In the genomic region with DNA sequence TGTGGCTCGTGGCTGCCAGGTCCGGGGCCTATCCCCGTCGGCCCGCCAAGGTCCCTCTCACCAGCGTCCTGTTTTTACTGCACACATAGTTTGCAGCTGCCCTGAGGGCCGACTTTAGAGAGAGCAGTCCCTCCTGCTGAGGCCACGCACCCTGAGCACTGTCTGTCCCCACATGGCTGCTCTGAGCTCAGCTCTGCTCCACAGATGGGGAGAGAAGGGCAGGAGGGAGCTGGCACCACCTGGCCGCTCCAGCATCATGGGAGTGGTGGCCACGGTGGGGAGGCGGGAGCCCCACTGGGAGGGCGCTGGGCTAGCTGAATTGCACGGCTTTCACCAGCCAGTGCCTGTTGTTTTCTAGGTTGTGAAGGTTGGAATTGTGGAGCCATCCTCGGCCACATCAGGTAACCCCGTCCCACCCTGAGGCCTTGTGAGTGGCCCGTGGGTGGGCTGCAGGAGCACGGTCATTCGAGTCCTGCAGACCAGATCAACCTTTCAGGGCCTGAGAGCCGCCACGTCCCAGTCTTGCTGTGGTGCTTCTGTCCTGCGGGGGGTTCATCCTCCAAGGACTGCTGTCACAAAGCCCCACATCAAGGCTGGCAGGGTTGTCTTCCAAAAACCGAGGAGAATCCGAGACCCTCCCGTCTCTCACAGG, we compare ENCODE assay signal across 22 cellular contexts. TPM values are rescaled to one million over a fixed set of nuclear protein-coding genes. Genes with fewer than 3 reads are reported as not detected.
DNase-seq lines count a peak whose midpoint lies in the region; ATAC-seq, FAIRE-seq and TF ChIP-seq lines count a peak whose summit lies in the region.
"Had no signal": no experiment of that assay in that cellular context is flagged by ENCODE, and none has a peak within 500 bp of the region (broad histone marks: within the 10 kb centered on the region; RNA-seq: fewer than 3 reads in every experiment).

No MANE protein-coding gene starts in this region.

- H3K9me3 ChIP-seq in HepG2 (ENCODE audit: low read length), result no peaks in the 10 kb centered on the region
- no peaks in the 10 kb centered on the region for H3K9me3 ChIP-seq in right lobe of liver
- H3K9me3 ChIP-seq in H1 (ENCODE audit: insufficient read depth in 2 of 2, low read depth in 1 of 2, low read length in 1 of 2), result no peaks in the 10 kb centered on the region
- H3K9me3 ChIP-seq in upper lobe of left lung, result no peaks in the 10 kb centered on the region
- H3K9me3 ChIP-seq: BE2C, MG63, Peyer's patch had no signal

- no peaks in the 10 kb centered on the region for H3K4me1 ChIP-seq in HepG2 (ENCODE audit: insufficient read depth, low read length)
- no peaks in the 10 kb centered on the region for H3K4me1 ChIP-seq in right lobe of liver
- no peaks in the 10 kb centered on the region; a peak in 1 of 7 replicates for H3K4me1 ChIP-seq in H1 (replicated peaks in 1 of 4; ENCODE audit: control insufficient read depth in 3 of 4, insufficient read depth in 4 of 4, low read length in 3 of 4)
- peaks cover 0 to 20% (median 10%) of the 10 kb centered on the region in 4 donors for H3K4me1 ChIP-seq in upper lobe of left lung
- H3K4me1 ChIP-seq: BE2C had no signal

- H3K79me2 ChIP-seq in HepG2 (ENCODE audit: insufficient read depth, low read length), result no peaks in the 10 kb centered on the region
- no peaks in the 10 kb centered on the region for H3K79me2 ChIP-seq in H1 (ENCODE audit: control insufficient read depth in 1 of 2, insufficient read depth in 2 of 2, low read length in 2 of 2)

- no peak overlapping the region for H4K91ac ChIP-seq in H1 (replicated peaks; ENCODE audit: insufficient read length, low read length)

- no peak overlapping the region for H3K18ac ChIP-seq in H1 (ENCODE audit: extremely low read depth, low read length)

- no TSS peak for BruUV-seq in HepG2 (replicated peaks; lab: Mats Ljungman, UMichigan)

- TF ChIP-seq EP300 in HepG2 (IDR thresholded peaks at IDR 0.05; ENCODE audit: low read depth in 2 of 2, low read length in 2 of 2) (no peak), HepG2 (CRISPR knock-in tag; IDR thresholded peaks at IDR 0.05; ENCODE audit: borderline replicate concordance) (no peak), H1 (IDR thresholded peaks at IDR 0.05; ENCODE audit: borderline replicate concordance in 1 of 2, low read depth in 2 of 2, low read length in 2 of 2) (no peak), upper lobe of left lung (IDR thresholded peaks at IDR 0.05) (no peak)

- H3K27me3 ChIP-seq in HepG2 (ENCODE audit: control insufficient read depth in 1 of 2, insufficient read depth in 2 of 2, low read length in 2 of 2), result no peaks in the 10 kb centered on the region
- no peaks in the 10 kb centered on the region for H3K27me3 ChIP-seq in right lobe of liver
- peaks cover 0 to under 1% (median 0%) of the 10 kb centered on the region in 4 experiments; a peak in 1 of 7 replicates for H3K27me3 ChIP-seq in H1 (replicated peaks in 1 of 4; ENCODE audit: control insufficient read depth in 3 of 4, extremely low read depth in 1 of 4, insufficient read depth in 3 of 4, low read length in 3 of 4)
- H3K27me3 ChIP-seq in upper lobe of left lung, result no peaks in the 10 kb centered on the region
- H3K27me3 ChIP-seq: BE2C, MG63, Peyer's patch had no signal

- WGBS in HepG2 (ENCODE audit: low lambda C conversion rate), result 90% methylated on average over 5 of the region's 24 CpGs
- WGBS in right lobe of liver (ENCODE audit: insufficient coverage, low coverage, low lambda C conversion rate, missing lambda C conversion rate), result no CpG with 5 or more reads among the region's 24 CpGs
- 94% methylated on average over 16 of the region's 24 CpGs; no CpG with 5 or more reads in 1 of the 2 experiments for WGBS in H1 (ENCODE audit: extremely low coverage in 1 of 2, insufficient coverage in 1 of 2, insufficient read length in 1 of 2, insufficient replicate concordance in 2 of 2, low coverage in 1 of 2, low lambda C conversion rate in 2 of 2, missing lambda C conversion rate in 1 of 2), 2 experiments
- WGBS in upper lobe of left lung, 2 donors, result 81 to 91% methylated on average over 9 to 24 of the region's 24 CpGs

- no peak overlapping the region for H2BK15ac ChIP-seq in H1 (ENCODE audit: low read length)

- no peak overlapping the region for H4K5ac ChIP-seq in H1 (ENCODE audit: insufficient read length, low read depth, low read length)

- TF ChIP-seq POLR2A in HepG2 (IDR thresholded peaks at IDR 0.05; ENCODE audit: insufficient read depth in 1 of 2, low read depth in 2 of 2, low read length in 2 of 2) (no peak), right lobe of liver (IDR thresholded peaks at IDR 0.05) (no peak), H1 (IDR thresholded peaks at IDR 0.05; ENCODE audit: control extremely low read depth in 1 of 2, low read depth in 2 of 2, low read length in 2 of 2) (no peak), upper lobe of left lung (IDR thresholded peaks at IDR 0.05) (no peak)

- DNase-seq in HepG2 (ENCODE audit: low spot score) (no peak), right lobe of liver (no peak), NCI-H69 (lab: John Stamatoyannopoulos, UW) (peak; percentile 19), H1 (ENCODE audit: low read depth in 1 of 2, low spot score in 2 of 2) (no peak), upper lobe of left lung (peak; percentile 17 to 67), germinal center (ENCODE audit: low spot score) (no peak)
- no peak for DNase-seq in activated T-helper 2 cell treated with anti-CD3 and anti-CD28 coated beads, Interferon-gamma antibody, Interleukin-2, Interleukin-4, amounts not matched to agents 10 μg/mL and 5 μg/mL and 100 μg/mL, durations not matched to agents 14 hours and 24 hours and 36 hours (ENCODE audit: low spot score)
- DNase-seq in stimulated activated naive B cell treated with anti-CD40 and anti-IgM and Interleukin-4, amounts not matched to agents 10 μg/mL and 1 μg/mL and 100 μg/mL, for 72 hours, result no peak
- DNase-seq: BE2C, DMS153, EL, HFFc6, KG1, MG63, NCI-H1105, NCI-H1930, NCI-H2171, NCI-H510A, SHP77 treated with DMSO at 0.1 percent for 48 hours had no signal

- H2BK120ac ChIP-seq in H1 (replicated peaks; ENCODE audit: low read depth, low read length), result no peak overlapping the region

- 0 out of 2 replicates have a peak overlapping the region, but pooled peaks have one; percentile 14 for H4K8ac ChIP-seq in H1 (ENCODE audit: extremely low read depth, insufficient read depth, low read length)

- H3K4me3 ChIP-seq in HepG2 (replicated peaks in 1 of 3; ENCODE audit: insufficient read depth in 1 of 3, low read depth in 2 of 3, low read length in 3 of 3), result no peak overlapping the region
- no peak overlapping the region for H3K4me3 ChIP-seq in right lobe of liver
- H3K4me3 ChIP-seq in H1 (ENCODE audit: extremely low read depth in 1 of 4, insufficient read depth in 2 of 4, low read depth in 3 of 4, low read length in 4 of 4), result no peak overlapping the region
- no peak overlapping the region for H3K4me3 ChIP-seq in upper lobe of left lung
- H3K4me3 ChIP-seq: GM12878, MG63, Peyer's patch had no signal

- H3K4me2 ChIP-seq in HepG2 (ENCODE audit: low read depth, low read length), result no peak overlapping the region
- no peak overlapping the region for H3K4me2 ChIP-seq in H1 (ENCODE audit: insufficient read depth in 1 of 2, low read depth in 2 of 2, low read length in 2 of 2)

- intact Hi-C loops in HepG2 (cut with micrococcal nuclease; ENCODE audit: unreplicated experiment), result no loop called here
- intact Hi-C loops in right lobe of liver (cut with DNase I), result no loop called here
- intact Hi-C loops in activated T-helper 2 cell treated with anti-CD3 and anti-CD28 coated beads, Interferon-gamma antibody, Interleukin-2, Interleukin-4, amounts not matched to agents 10 μg/mL and 5 μg/mL and 100 μg/mL, durations not matched to agents 14 hours and 24 hours and 36 hours (cut with micrococcal nuclease), result no loop called here

- no peak overlapping the region for H3K27ac Mint-ChIP-seq in activated T-helper 2 cell treated with anti-CD3 and anti-CD28 coated beads, Interferon-gamma antibody, Interleukin-2, Interleukin-4, amounts not matched to agents 10 μg/mL and 5 μg/mL and 100 μg/mL, durations not matched to agents 14 hours and 24 hours and 36 hours
- no peak overlapping the region for H3K27ac Mint-ChIP-seq in stimulated activated naive B cell treated with anti-CD40 and anti-IgM and Interleukin-4, amounts not matched to agents 10 μg/mL and 1 μg/mL and 100 μg/mL, for 72 hours
- H3K27ac Mint-ChIP-seq: HFFc6 had no signal

- no peaks in the 10 kb centered on the region for H3K36me3 Mint-ChIP-seq in activated T-helper 2 cell treated with anti-CD3 and anti-CD28 coated beads, Interferon-gamma antibody, Interleukin-2, Interleukin-4, amounts not matched to agents 10 μg/mL and 5 μg/mL and 100 μg/mL, durations not matched to agents 14 hours and 24 hours and 36 hours (ENCODE audit: low read depth)
- peaks cover 5 to 17% of the 10 kb centered on the region in 2 donors for H3K36me3 Mint-ChIP-seq in stimulated activated naive B cell treated with anti-CD40 and anti-IgM and Interleukin-4, amounts not matched to agents 10 μg/mL and 1 μg/mL and 100 μg/mL, for 72 hours

- in situ Hi-C loops in HepG2 (cut with HindIII; ENCODE audit: extremely low pct_ligation_motif_present, low pct_unique_long_range_greater_than_20kb), result no loop called here

- H3K27me3 Mint-ChIP-seq in activated T-helper 2 cell treated with anti-CD3 and anti-CD28 coated beads, Interferon-gamma antibody, Interleukin-2, Interleukin-4, amounts not matched to agents 10 μg/mL and 5 μg/mL and 100 μg/mL, durations not matched to agents 14 hours and 24 hours and 36 hours (ENCODE audit: low read depth), result no peaks in the 10 kb centered on the region
- no peaks in the 10 kb centered on the region for H3K27me3 Mint-ChIP-seq in stimulated activated naive B cell treated with anti-CD40 and anti-IgM and Interleukin-4, amounts not matched to agents 10 μg/mL and 1 μg/mL and 100 μg/mL, for 72 hours

- CTCF ChIA-PET in HepG2 (lab: Yijun Ruan, JAX; ENCODE audit: low intra/inter-chr PET ratio, low total read pairs), result no interaction called here
- CTCF ChIA-PET in H1 (lab: Charles Lee; ENCODE audit: partially characterized antibody), result interaction anchor here (1.0 to 2.0 kb wide), 4 partner anchors 21 to 99 kb away, joined by 3 to 9 read pairs (median 5); no protein-coding TSS in a partner anchor

- H3K4me1 Mint-ChIP-seq in activated T-helper 2 cell treated with anti-CD3 and anti-CD28 coated beads, Interferon-gamma antibody, Interleukin-2, Interleukin-4, amounts not matched to agents 10 μg/mL and 5 μg/mL and 100 μg/mL, durations not matched to agents 14 hours and 24 hours and 36 hours (ENCODE audit: low read depth), result peaks cover 3% of the 10 kb centered on the region
- H3K4me1 Mint-ChIP-seq in stimulated activated naive B cell treated with anti-CD40 and anti-IgM and Interleukin-4, amounts not matched to agents 10 μg/mL and 1 μg/mL and 100 μg/mL, for 72 hours, result peaks cover 8 to 10% of the 10 kb centered on the region in 2 donors

- no peaks in the 10 kb centered on the region for H3K9me3 Mint-ChIP-seq in activated T-helper 2 cell treated with anti-CD3 and anti-CD28 coated beads, Interferon-gamma antibody, Interleukin-2, Interleukin-4, amounts not matched to agents 10 μg/mL and 5 μg/mL and 100 μg/mL, durations not matched to agents 14 hours and 24 hours and 36 hours
- no peaks in the 10 kb centered on the region for H3K9me3 Mint-ChIP-seq in stimulated activated naive B cell treated with anti-CD40 and anti-IgM and Interleukin-4, amounts not matched to agents 10 μg/mL and 1 μg/mL and 100 μg/mL, for 72 hours
- H3K9me3 Mint-ChIP-seq: HFFc6 had no signal

- H3K14ac ChIP-seq in H1 (ENCODE audit: insufficient read length), result no peak overlapping the region

- H4K20me1 ChIP-seq in HepG2 (ENCODE audit: insufficient read depth, low read length), result no peaks in the 10 kb centered on the region
- H4K20me1 ChIP-seq in H1 (replicated peaks in 1 of 2; ENCODE audit: control insufficient read depth in 1 of 2, insufficient read depth in 2 of 2, low read length in 2 of 2), result peaks cover 0 to 8% of the 10 kb centered on the region in 2 experiments

- H2AK5ac ChIP-seq in H1 (ENCODE audit: low read depth, low read length), result peak overlapping the region; percentile 24; the same call in 1 of the 2 replicates

- TF ChIP-seq RAD21 in HepG2 (CRISPR knock-in tag; IDR thresholded peaks at IDR 0.05) (no peak), H1 (IDR thresholded peaks at IDR 0.05 in 1 of 2, conservative IDR thresholded peaks at IDR 0.05 in 1 of 2; ENCODE audit: low read depth in 2 of 2, low read length in 2 of 2) (no peak)

- no peak for FAIRE-seq in HepG2 (lab: Jason Lieb, UNC)
- no peak for FAIRE-seq in H1 (lab: Jason Lieb, UNC)
- FAIRE-seq: GM12878, GM18507 had no signal

- no peak overlapping the region for H2BK5ac ChIP-seq in H1 (ENCODE audit: low read depth, low read length)

- H3K27ac ChIP-seq in HepG2 (ENCODE audit: extremely low read length, insufficient read depth, low read length), result no peak overlapping the region
- no peak overlapping the region for H3K27ac ChIP-seq in right lobe of liver
- H3K27ac ChIP-seq in H1 (ENCODE audit: low read depth, low read length), result no peak overlapping the region
- no peak overlapping the region for H3K27ac ChIP-seq in upper lobe of left lung

- H3K36me3 ChIP-seq in HepG2 (replicated peaks in 1 of 2; ENCODE audit: control insufficient read depth in 1 of 2, insufficient read depth in 2 of 2, low read length in 2 of 2) (no peaks in the 10 kb centered on the region), right lobe of liver (no peaks in the 10 kb centered on the region), H1 (ENCODE audit: control insufficient read depth in 2 of 4, insufficient read depth in 4 of 4, low read length in 3 of 4) (peaks cover 0 to 3% (median 1%) of the 10 kb centered on the region in 4 experiments; a peak in 2 of 8 replicates), upper lobe of left lung (peaks cover 0 to 33% (median 18%) of the 10 kb centered on the region in 4 donors)
- H3K36me3 ChIP-seq: BE2C, MG63 had no signal

- no peak for TF ChIP-seq CTCF in HepG2 (CRISPR knock-in tag; IDR thresholded peaks at IDR 0.05)
- TF ChIP-seq CTCF in right lobe of liver (IDR thresholded peaks at IDR 0.05), result no peak
- TF ChIP-seq CTCF in H1 (IDR thresholded peaks at IDR 0.05; ENCODE audit: control extremely low read depth in 1 of 3, insufficient read depth in 1 of 3, low read depth in 1 of 3, low read length in 3 of 3), result no peak
- no peak for TF ChIP-seq CTCF in upper lobe of left lung (IDR thresholded peaks at IDR 0.05)

- POLR2A ChIA-PET in HepG2 (lab: Yijun Ruan, JAX) (no interaction called here), H1 (lab: Charles Lee; ENCODE audit: partially characterized antibody) (interaction anchor here (1.0 to 1.8 kb wide), 3 partner anchors 14 to 21 kb away, joined by 4 to 7 read pairs (median 5); no protein-coding TSS in a partner anchor)

- no peak overlapping the region for H3K9ac ChIP-seq in HepG2 (ENCODE audit: insufficient read depth, low read depth, low read length)
- H3K9ac ChIP-seq in H1 (replicated peaks in 1 of 4; ENCODE audit: extremely low read depth in 1 of 4, low read depth in 3 of 4, low read length in 3 of 4), result no peak overlapping the region

- H2BK20ac ChIP-seq in H1 (ENCODE audit: low read length), result no peak overlapping the region

- H2AFZ ChIP-seq in HepG2 (ENCODE audit: low read length), result no peak overlapping the region
- H2AFZ ChIP-seq in H1 (ENCODE audit: low read length), result no peak overlapping the region

- H3K4me3 Mint-ChIP-seq in activated T-helper 2 cell treated with anti-CD3 and anti-CD28 coated beads, Interferon-gamma antibody, Interleukin-2, Interleukin-4, amounts not matched to agents 10 μg/mL and 5 μg/mL and 100 μg/mL, durations not matched to agents 14 hours and 24 hours and 36 hours (ENCODE audit: low read depth), result no peak overlapping the region
- H3K4me3 Mint-ChIP-seq in stimulated activated naive B cell treated with anti-CD40 and anti-IgM and Interleukin-4, amounts not matched to agents 10 μg/mL and 1 μg/mL and 100 μg/mL, for 72 hours, result no peak overlapping the region
- H3K4me3 Mint-ChIP-seq: HFFc6 had no signal

- H2BK12ac ChIP-seq in H1 (ENCODE audit: low read depth, low read length), result no peak overlapping the region

- H3K4ac ChIP-seq in H1 (replicated peaks; ENCODE audit: insufficient read length, low read depth, low read length), result no peak overlapping the region

- no peak overlapping the region for H3K23ac ChIP-seq in H1 (ENCODE audit: insufficient read length)

- ATAC-seq in HepG2, result no peak
- no peak for ATAC-seq in right lobe of liver
- no peak for ATAC-seq in upper lobe of left lung (ENCODE audit: low FRiP score in 2 of 2)
- no peak for ATAC-seq in stimulated activated naive B cell treated with anti-CD40 and anti-IgM and Interleukin-4, amounts not matched to agents 10 μg/mL and 1 μg/mL and 100 μg/mL, for 72 hours (replicated peaks)

- H3K56ac ChIP-seq in H1 (replicated peaks; ENCODE audit: insufficient read length, low read depth, low read length), result no peak overlapping the region

- no peaks in the 10 kb centered on the region; the same call in 1 of the 2 replicates for H3K79me1 ChIP-seq in H1 (ENCODE audit: low read depth, low read length)

- no peaks in the 10 kb centered on the region for H3K23me2 ChIP-seq in H1 (ENCODE audit: low read depth, low read length)

RNA-seq across cellular contexts. Expression of a gene that starts 7.4 kb away (rescaled TPM):
- 0.27 and 0.55 TPM in 2 replicates for total RNA-seq in HepG2 (2016; rRNA removed; fragmentation: Illumina TruSeq; extraction: Trizol)
- total RNA-seq in HepG2 (2016; cell fraction: cytosol; rRNA removed; fragmentation: Illumina TruSeq; extraction: Trizol; ENCODE audit: low read depth), result not detected in 2 replicates
- total RNA-seq in HepG2 (2016; cell fraction: insoluble cytoplasmic fraction; rRNA removed; fragmentation: Illumina TruSeq; extraction: Trizol), result not detected in 2 replicates
- not detected in 2 replicates for total RNA-seq in HepG2 (2016; cell fraction: membrane; rRNA removed; fragmentation: Illumina TruSeq; extraction: Trizol)
- total RNA-seq in HepG2 (2016; cell fraction: nucleus; rRNA removed; fragmentation: Illumina TruSeq; extraction: Trizol), result not detected in 2 replicates
- 0.07 and 0.16 TPM in 2 replicates for polyA plus RNA-seq in HepG2 (2011; rRNA removed)
- not detected in 2 replicates for polyA plus RNA-seq in HepG2 (2011; cell fraction: cytosol; rRNA removed)
- polyA plus RNA-seq in HepG2 (2011; cell fraction: nucleus; rRNA removed), result 0.56 and 1.2 TPM in 2 replicates
- 0.13 and 0.23 TPM in 2 replicates for polyA plus RNA-seq in HepG2 (2012)
- not detected in 2 replicates for polyA plus RNA-seq in HepG2 (2016; cell fraction: cytosol; fragmentation: Illumina TruSeq; extraction: Trizol; ENCODE audit: low read depth)
- not detected in 2 replicates for polyA plus RNA-seq in HepG2 (2016; cell fraction: insoluble cytoplasmic fraction; fragmentation: Illumina TruSeq; extraction: Trizol; ENCODE audit: low read depth)
- not detected in 2 replicates for polyA plus RNA-seq in HepG2 (2016; cell fraction: membrane; fragmentation: Illumina TruSeq; extraction: Trizol; ENCODE audit: low read depth)
- polyA plus RNA-seq in HepG2 (2016; cell fraction: nucleus; fragmentation: Illumina TruSeq; extraction: Trizol; ENCODE audit: insufficient read depth, low read depth), result not detected in 2 replicates
- 0.16 and 0.82 TPM in 2 replicates for polyA minus RNA-seq in HepG2 (2011; rRNA and poly(A)+ RNA removed; ENCODE audit: low replicate concordance)
- not detected in 2 replicates for polyA minus RNA-seq in HepG2 (2011; cell fraction: cytosol; rRNA and poly(A)+ RNA removed)
- polyA minus RNA-seq in HepG2 (2011; cell fraction: nucleus; rRNA and poly(A)+ RNA removed), result 0.62 TPM in 1 of 2 replicates, not detected in the other
- under 1 TPM in 3 of 6 experiments, not detected in 3; 0.07 to 0.44 (median 0.35) TPM for total RNA-seq in right lobe of liver
- total RNA-seq in H1 (2021; fragmentation: NEBNext Ultra II Directional; extraction: Animal tissue kit (Norgen Biotek cat#: 25700)), result 0.39 and 0.82 TPM in 2 replicates
- 0.24 and 0.67 TPM in 2 replicates for polyA plus RNA-seq in H1 (2011; rRNA removed)
- 0.70 TPM for polyA plus RNA-seq in H1 (2011; cell fraction: cytosol; rRNA removed)
- 5.9 TPM for polyA plus RNA-seq in H1 (2011; cell fraction: nucleus; rRNA removed)
- 0.28 to 0.54 TPM (median 0.42 TPM) in 4 replicates for polyA plus RNA-seq in H1 (2012, experiment 1 of 2)
- polyA plus RNA-seq in H1 (2012, experiment 2 of 2), result 0.05 TPM
- polyA plus RNA-seq in H1 (2013, experiment 1 of 2), result 0.14 TPM
- 0.07 TPM for polyA plus RNA-seq in H1 (2013, experiment 2 of 2)
- polyA minus RNA-seq in H1 (2011; rRNA and poly(A)+ RNA removed), result 0.10 and 0.16 TPM in 2 replicates
- polyA minus RNA-seq in H1 (2011; cell fraction: cytosol; rRNA and poly(A)+ RNA removed), result not detected
- polyA minus RNA-seq in H1 (2011; cell fraction: nucleus; rRNA and poly(A)+ RNA removed), result 1.5 TPM
- total RNA-seq in upper lobe of left lung, result 1 to 10 TPM in 3 of 6 donors, not detected in 3; 1.2 to 2.1 (median 1.9) TPM
- total RNA-seq in activated T-helper 2 cell treated with anti-CD3 and anti-CD28 coated beads, Interferon-gamma antibody, Interleukin-2, Interleukin-4, amounts not matched to agents 10 μg/mL and 5 μg/mL and 100 μg/mL, durations not matched to agents 14 hours and 24 hours and 36 hours, result 4.7 and 5.0 TPM in 2 replicates

RNA-seq across cellular contexts. Expression of a gene that starts 28.7 kb away (rescaled TPM):
- total RNA-seq in HepG2 (2016; rRNA removed; fragmentation: Illumina TruSeq; extraction: Trizol), result 19.1 and 35.2 TPM in 2 replicates
- 56.8 and 63.0 TPM in 2 replicates for total RNA-seq in HepG2 (2016; cell fraction: cytosol; rRNA removed; fragmentation: Illumina TruSeq; extraction: Trizol; ENCODE audit: low read depth)
- total RNA-seq in HepG2 (2016; cell fraction: insoluble cytoplasmic fraction; rRNA removed; fragmentation: Illumina TruSeq; extraction: Trizol), result 14.0 and 38.5 TPM in 2 replicates
- 52.7 and 56.0 TPM in 2 replicates for total RNA-seq in HepG2 (2016; cell fraction: membrane; rRNA removed; fragmentation: Illumina TruSeq; extraction: Trizol)
- 47.2 and 51.4 TPM in 2 replicates for total RNA-seq in HepG2 (2016; cell fraction: nucleus; rRNA removed; fragmentation: Illumina TruSeq; extraction: Trizol)
- 85.7 and 85.8 TPM in 2 replicates for polyA plus RNA-seq in HepG2 (2011; rRNA removed)
- polyA plus RNA-seq in HepG2 (2011; cell fraction: cytosol; rRNA removed), result 39.0 and 48.4 TPM in 2 replicates
- 409 and 581 TPM in 2 replicates for polyA plus RNA-seq in HepG2 (2011; cell fraction: nucleus; rRNA removed)
- 58.3 and 62.1 TPM in 2 replicates for polyA plus RNA-seq in HepG2 (2012)
- polyA plus RNA-seq in HepG2 (2016; cell fraction: cytosol; fragmentation: Illumina TruSeq; extraction: Trizol; ENCODE audit: low read depth), result 51.1 and 53.5 TPM in 2 replicates
- 36.2 and 45.8 TPM in 2 replicates for polyA plus RNA-seq in HepG2 (2016; cell fraction: insoluble cytoplasmic fraction; fragmentation: Illumina TruSeq; extraction: Trizol; ENCODE audit: low read depth)
- polyA plus RNA-seq in HepG2 (2016; cell fraction: membrane; fragmentation: Illumina TruSeq; extraction: Trizol; ENCODE audit: low read depth), result 82.4 and 89.9 TPM in 2 replicates
- polyA plus RNA-seq in HepG2 (2016; cell fraction: nucleus; fragmentation: Illumina TruSeq; extraction: Trizol; ENCODE audit: insufficient read depth, low read depth), result 244 and 255 TPM in 2 replicates
- 53.3 and 73.7 TPM in 2 replicates for polyA minus RNA-seq in HepG2 (2011; rRNA and poly(A)+ RNA removed; ENCODE audit: low replicate concordance)
- polyA minus RNA-seq in HepG2 (2011; cell fraction: cytosol; rRNA and poly(A)+ RNA removed), result 58.3 and 59.6 TPM in 2 replicates
- polyA minus RNA-seq in HepG2 (2011; cell fraction: nucleus; rRNA and poly(A)+ RNA removed), result 88.5 and 90.4 TPM in 2 replicates
- 10 to 100 TPM; 18.6 to 45.1 (median 29.2) TPM for total RNA-seq in right lobe of liver
- total RNA-seq in H1 (2021; fragmentation: NEBNext Ultra II Directional; extraction: Animal tissue kit (Norgen Biotek cat#: 25700)), result 217 and 221 TPM in 2 replicates
- polyA plus RNA-seq in H1 (2011; rRNA removed), result 73.9 and 159 TPM in 2 replicates
- 107 TPM for polyA plus RNA-seq in H1 (2011; cell fraction: cytosol; rRNA removed)
- 578 TPM for polyA plus RNA-seq in H1 (2011; cell fraction: nucleus; rRNA removed)
- 172 to 212 TPM (median 181 TPM) in 4 replicates for polyA plus RNA-seq in H1 (2012, experiment 1 of 2)
- polyA plus RNA-seq in H1 (2012, experiment 2 of 2), result 113 TPM
- polyA plus RNA-seq in H1 (2013, experiment 1 of 2), result 173 TPM
- polyA plus RNA-seq in H1 (2013, experiment 2 of 2), result 167 TPM
- polyA minus RNA-seq in H1 (2011; rRNA and poly(A)+ RNA removed), result 58.7 and 60.2 TPM in 2 replicates
- polyA minus RNA-seq in H1 (2011; cell fraction: cytosol; rRNA and poly(A)+ RNA removed), result 171 TPM
- 231 TPM for polyA minus RNA-seq in H1 (2011; cell fraction: nucleus; rRNA and poly(A)+ RNA removed)
- total RNA-seq in upper lobe of left lung, result 100 to 1,000 TPM in 2 of 6 donors, 10 to 100 TPM in 4; 64.8 to 315 (median 94.9) TPM
- 170 and 172 TPM in 2 replicates for total RNA-seq in activated T-helper 2 cell treated with anti-CD3 and anti-CD28 coated beads, Interferon-gamma antibody, Interleukin-2, Interleukin-4, amounts not matched to agents 10 μg/mL and 5 μg/mL and 100 μg/mL, durations not matched to agents 14 hours and 24 hours and 36 hours

Comparison
In these comparisons a context has a peak if more than half of its experiments do, and no peak if none do; other contexts are left out.
1. DNase-seq: peak in NCI-H69 (single experiment) and upper lobe of left lung (2 of 2); none in HepG2 (single experiment), right lobe of liver (0 of 3), H1 (0 of 2), activated T-helper 2 cell treated with anti-CD3 and anti-CD28 coated beads, Interferon-gamma antibody, Interleukin-2, Interleukin-4, amounts not matched to agents 10 μg/mL and 5 μg/mL and 100 μg/mL, durations not matched to agents 14 hours and 24 hours and 36 hours (single experiment), stimulated activated naive B cell treated with anti-CD40 and anti-IgM and Interleukin-4, amounts not matched to agents 10 μg/mL and 1 μg/mL and 100 μg/mL, for 72 hours (single experiment) and germinal center (single experiment).